ENCODE assay signal across 1 cellular context in genomic region chr2:111068435-111069058, GRCh38.
TF ChIP-seq lines count a peak whose summit lies in the region.

No MANE protein-coding gene starts in this region.

TF ChIP-seq in GM23338, 12 proteins besides CTCF, POLR2A, EP300 and RAD21 (continued from another document):
- no peak for TF ChIP-seq ZNF462 (CRISPR knock-in tag; IDR thresholded peaks at IDR 0.05)
- no peak for TF ChIP-seq ZNF114 (CRISPR knock-in tag; IDR thresholded peaks at IDR 0.05)
- no peak for TF ChIP-seq POLR2AphosphoS5 (IDR thresholded peaks at IDR 0.05; ENCODE audit: low read depth)
- no peak for TF ChIP-seq CREB1 (CRISPR knock-in tag; IDR thresholded peaks at IDR 0.05; ENCODE audit: low read depth)
- no peak for TF ChIP-seq ZNF331 (CRISPR knock-in tag; IDR thresholded peaks at IDR 0.05; ENCODE audit: low read depth)
- no peak for TF ChIP-seq EZH2phosphoT487 (IDR thresholded peaks at IDR 0.05; ENCODE audit: unreplicated experiment)
